ENCODE assay signal across 13 cellular contexts in the genomic region with DNA sequence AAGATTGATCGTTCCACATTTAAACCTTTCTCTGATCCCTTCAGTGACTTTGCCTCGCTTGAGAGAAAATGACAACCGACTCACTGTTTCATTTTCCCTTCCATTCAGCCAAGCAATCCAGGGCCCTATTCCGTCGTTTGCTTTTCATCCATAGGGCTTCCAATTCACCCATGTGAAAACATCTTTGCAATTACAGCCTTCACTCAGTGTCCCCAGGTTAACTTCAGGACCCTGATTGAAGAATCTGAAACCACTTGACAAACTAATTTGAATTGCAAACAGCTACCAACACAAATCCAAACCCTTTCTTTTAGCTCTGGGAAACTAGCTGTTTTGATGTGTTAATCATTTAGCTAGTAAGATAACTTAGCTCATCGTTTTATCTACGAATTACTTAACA.
DNase-seq lines count a peak whose midpoint lies in the region; ATAC-seq and TF ChIP-seq lines count a peak whose summit lies in the region.
"Had no signal": no experiment of that assay in that cellular context is flagged by ENCODE, and none has a peak within 500 bp of the region (broad histone marks: within the 10 kb centered on the region; RNA-seq: fewer than 3 reads in every experiment).

No MANE protein-coding gene starts in this region.

- DNase-seq in ELF-1 (ENCODE audit: low read depth, low spot score) (peak; percentile 59), NCI-H748 treated with DMSO at 0.1 percent for 48 hours (lab: John Stamatoyannopoulos, UW) (peak; percentile 19), osteoblast (ENCODE audit: insufficient read length, low spot score, missing footprints) (no peak), NOMO-1 treated with dmso at 0.1 percent for 144 hours (lab: John Stamatoyannopoulos, UW; ENCODE audit: unreplicated experiment) (no peak)
- DNase-seq in activated naive CD8-positive, alpha-beta T cell treated with anti-CD3 and anti-CD28 coated beads for 36 hours, result no peak
- DNase-seq: effector memory CD8-positive, alpha-beta T cell; GDM1; naive B cell; SHP77; stimulated activated CD8-positive, alpha-beta memory T cell treated with anti-CD3 and anti-CD28 coated beads, Interleukin-4, amount 100 ng/mL, for 48 hours had no signal

- no peak overlapping the region for H3K27ac ChIP-seq in osteoblast (ENCODE audit: low read depth, low read length)

- no peak overlapping the region for H3K27ac Mint-ChIP-seq in activated naive CD8-positive, alpha-beta T cell treated with anti-CD3 and anti-CD28 coated beads for 36 hours
- H3K27ac Mint-ChIP-seq: effector memory CD8-positive, alpha-beta T cell; naive B cell had no signal

- H3K9me3 Mint-ChIP-seq in activated naive CD8-positive, alpha-beta T cell treated with anti-CD3 and anti-CD28 coated beads for 36 hours, result peaks cover 7% of the 10 kb centered on the region
- H3K9me3 Mint-ChIP-seq: effector memory CD8-positive, alpha-beta T cell had no signal

- H3K9ac ChIP-seq in iPS-15b (ENCODE audit: low read depth, low read length), result no peak overlapping the region

- TF ChIP-seq CTCF in osteoblast (IDR thresholded peaks at IDR 0.05; ENCODE audit: extremely low read depth, low read depth, low read length), result no peak

- peaks cover 7% of the 10 kb centered on the region for H3K36me3 Mint-ChIP-seq in activated naive CD8-positive, alpha-beta T cell treated with anti-CD3 and anti-CD28 coated beads for 36 hours

- no peaks in the 10 kb centered on the region for H3K9me3 ChIP-seq in iPS-15b (ENCODE audit: control insufficient read depth, insufficient read depth, low read length)
- no peaks in the 10 kb centered on the region for H3K9me3 ChIP-seq in osteoblast (ENCODE audit: low read depth, low read length)

- H3K4me3 ChIP-seq in iPS-15b (ENCODE audit: low read depth, low read length), result peak overlapping the region; percentile 20
- no peak overlapping the region for H3K4me3 ChIP-seq in osteoblast (ENCODE audit: insufficient read depth, low read length)

- H3K4me2 ChIP-seq in osteoblast (ENCODE audit: insufficient read depth, low read length), result peak overlapping the region; percentile 15

- ATAC-seq in GM18858 (IDR thresholded peaks at IDR 0.05; ENCODE audit: unreplicated experiment) (no peak), GM21737 (IDR thresholded peaks at IDR 0.05; ENCODE audit: unreplicated experiment) (no peak)
- ATAC-seq: effector memory CD8-positive, alpha-beta T cell had no signal

- no peaks in the 10 kb centered on the region for H3K79me2 ChIP-seq in osteoblast (ENCODE audit: insufficient read depth, low read length)

- no peaks in the 10 kb centered on the region for H4K20me1 ChIP-seq in osteoblast (ENCODE audit: insufficient read depth, low read length)

- H3K27me3 Mint-ChIP-seq in activated naive CD8-positive, alpha-beta T cell treated with anti-CD3 and anti-CD28 coated beads for 36 hours, result no peaks in the 10 kb centered on the region
- H3K27me3 Mint-ChIP-seq: effector memory CD8-positive, alpha-beta T cell had no signal

- H3K4me3 Mint-ChIP-seq in activated naive CD8-positive, alpha-beta T cell treated with anti-CD3 and anti-CD28 coated beads for 36 hours, result no peak overlapping the region
- H3K4me3 Mint-ChIP-seq: effector memory CD8-positive, alpha-beta T cell; naive B cell had no signal

- H3K4me1 ChIP-seq in iPS-15b (ENCODE audit: control insufficient read depth, insufficient read depth, low read length) (peaks cover 37% of the 10 kb centered on the region), osteoblast (ENCODE audit: insufficient read depth, low read length) (peaks cover 10% of the 10 kb centered on the region)

- H2AFZ ChIP-seq in osteoblast (ENCODE audit: low read length), result no peak overlapping the region

- peaks cover 14% of the 10 kb centered on the region for H3K4me1 Mint-ChIP-seq in activated naive CD8-positive, alpha-beta T cell treated with anti-CD3 and anti-CD28 coated beads for 36 hours

- H3K36me3 ChIP-seq in iPS-15b (ENCODE audit: control insufficient read depth, insufficient read depth, low read length) (no peaks in the 10 kb centered on the region), osteoblast (ENCODE audit: insufficient read depth, low read length) (no peaks in the 10 kb centered on the region)

- peaks cover 7% of the 10 kb centered on the region for H3K27me3 ChIP-seq in iPS-15b (ENCODE audit: control insufficient read depth, insufficient read depth, low read length)
- H3K27me3 ChIP-seq in osteoblast (ENCODE audit: insufficient read depth, low read length), result no peaks in the 10 kb centered on the region

Comparison
In these comparisons a context has a peak if more than half of its experiments do, and no peak if none do; other contexts are left out.
1. DNase-seq: peak in ELF-1 (single experiment) and NCI-H748 treated with DMSO at 0.1 percent for 48 hours (single experiment); none in osteoblast (single experiment), NOMO-1 treated with dmso at 0.1 percent for 144 hours (single experiment) and activated naive CD8-positive, alpha-beta T cell treated with anti-CD3 and anti-CD28 coated beads for 36 hours (single experiment).